19 cellular contexts compared by ENCODE assay signal in genomic region chr17:55451203-55451641, GRCh38. TPM values are rescaled to one million over a fixed set of nuclear protein-coding genes. Genes with fewer than 3 reads are reported as not detected.
DNase-seq lines count a peak whose midpoint lies in the region; ATAC-seq and TF ChIP-seq lines count a peak whose summit lies in the region.
"Had no signal": no experiment of that assay in that cellular context is flagged by ENCODE, and none has a peak within 500 bp of the region (broad histone marks: within the 10 kb centered on the region; RNA-seq: fewer than 3 reads in every experiment).

No MANE protein-coding gene starts in this region.

- intact Hi-C loops in mucosa of descending colon (cut with DNase I, micrococcal nuclease), result no loop called here

- H3K9me3 Mint-ChIP-seq in mesothelial cell of epicardium, result no peaks in the 10 kb centered on the region
- H3K9me3 Mint-ChIP-seq: CD8-positive, alpha-beta T cell had no signal

- TF ChIP-seq CTCF in mesothelial cell of epicardium (IDR thresholded peaks at IDR 0.05; ENCODE audit: unreplicated experiment) (no peak), mucosa of descending colon (IDR thresholded peaks at IDR 0.05) (no peak)

- peak overlapping the region; percentile 93 for H3K27ac Mint-ChIP-seq in mesothelial cell of epicardium
- H3K27ac Mint-ChIP-seq: CD8-positive, alpha-beta T cell had no signal

- H3K4me1 Mint-ChIP-seq in mesothelial cell of epicardium, result peaks cover 77% of the 10 kb centered on the region

- H3K9me3 ChIP-seq in mucosa of descending colon, result no peaks in the 10 kb centered on the region

- peak; percentile 90 for DNase-seq in CMK (ENCODE audit: low read depth)
- peak; percentile 47 for DNase-seq in NCI-H226
- peak; percentile 21 for DNase-seq in dermis blood vessel endothelial cell
- DNase-seq in mesothelial cell of epicardium (ENCODE audit: low spot score in 2 of 2, unreplicated experiment in 2 of 2), result no peak
- DNase-seq in mucosa of descending colon, result no peak
- no peak for DNase-seq in effector CD4-positive, alpha-beta T cell
- DNase-seq in DMS153 (lab: John Stamatoyannopoulos, UW), result no peak
- DNase-seq: activated CD4-positive, alpha-beta T cell treated with anti-CD3 and anti-CD28 coated beads for 48 hours; activated effector memory CD4-positive, alpha-beta T cell treated with anti-CD3 and anti-CD28 coated beads, Interleukin-2, amount 50 U/mL, for 16 hours; caudate nucleus; CD8-positive, alpha-beta T cell; foreskin melanocyte; NCI-H1436; NCI-H526; SHP77 treated with DMSO at 0.1 percent for 48 hours; stimulated activated CD4-positive, alpha-beta T cell treated with anti-CD3 and anti-CD28 coated beads, Interleukin-2, amount 100 ng/mL, for 24 hours; stimulated activated naive CD4-positive, alpha-beta T cell treated with Interleukin-2 at 50 U/mL for 16 hours had no signal

- no peaks in the 10 kb centered on the region for H3K36me3 Mint-ChIP-seq in mesothelial cell of epicardium
- H3K36me3 Mint-ChIP-seq: CD8-positive, alpha-beta T cell had no signal

- H3K36me3 ChIP-seq in mucosa of descending colon (ENCODE audit: low read depth), result no peaks in the 10 kb centered on the region

- no peaks in the 10 kb centered on the region for H3K27me3 Mint-ChIP-seq in mesothelial cell of epicardium (ENCODE audit: low read depth)

- ATAC-seq in mucosa of descending colon, result no peak
- ATAC-seq in GM18502 (IDR thresholded peaks at IDR 0.05; ENCODE audit: poor library complexity, unreplicated experiment), result no peak
- ATAC-seq: CD8-positive, alpha-beta T cell; GM12878 had no signal

- peaks cover 13% of the 10 kb centered on the region for H3K4me1 ChIP-seq in mucosa of descending colon (ENCODE audit: low read depth)

- H3K4me3 ChIP-seq in mucosa of descending colon, result no peak overlapping the region
- H3K4me3 ChIP-seq: GM12878 had no signal

- no peak overlapping the region for H3K4me3 Mint-ChIP-seq in mesothelial cell of epicardium
- H3K4me3 Mint-ChIP-seq: CD8-positive, alpha-beta T cell had no signal

RNA-seq across cellular contexts. Expression of gene MMD, which starts 29.6 kb away (rescaled TPM):
- total RNA-seq in dermis blood vessel endothelial cell (11.8 and 16.2 TPM in 2 replicates), mesothelial cell of epicardium (36.6 to 42.4 TPM (median 37.6 TPM) in 3 replicates), mucosa of descending colon (10 to 100 TPM; 10.3 to 22.8 (median 14.7) TPM)

Comparison
In these comparisons a context has a peak if more than half of its experiments do, and no peak if none do; other contexts are left out.
1. DNase-seq: peak in CMK (single experiment), NCI-H226 (single experiment) and dermis blood vessel endothelial cell (single experiment); none in mesothelial cell of epicardium (0 of 2), mucosa of descending colon (0 of 3), effector CD4-positive, alpha-beta T cell (single experiment) and DMS153 (single experiment).